In the genomic region with DNA sequence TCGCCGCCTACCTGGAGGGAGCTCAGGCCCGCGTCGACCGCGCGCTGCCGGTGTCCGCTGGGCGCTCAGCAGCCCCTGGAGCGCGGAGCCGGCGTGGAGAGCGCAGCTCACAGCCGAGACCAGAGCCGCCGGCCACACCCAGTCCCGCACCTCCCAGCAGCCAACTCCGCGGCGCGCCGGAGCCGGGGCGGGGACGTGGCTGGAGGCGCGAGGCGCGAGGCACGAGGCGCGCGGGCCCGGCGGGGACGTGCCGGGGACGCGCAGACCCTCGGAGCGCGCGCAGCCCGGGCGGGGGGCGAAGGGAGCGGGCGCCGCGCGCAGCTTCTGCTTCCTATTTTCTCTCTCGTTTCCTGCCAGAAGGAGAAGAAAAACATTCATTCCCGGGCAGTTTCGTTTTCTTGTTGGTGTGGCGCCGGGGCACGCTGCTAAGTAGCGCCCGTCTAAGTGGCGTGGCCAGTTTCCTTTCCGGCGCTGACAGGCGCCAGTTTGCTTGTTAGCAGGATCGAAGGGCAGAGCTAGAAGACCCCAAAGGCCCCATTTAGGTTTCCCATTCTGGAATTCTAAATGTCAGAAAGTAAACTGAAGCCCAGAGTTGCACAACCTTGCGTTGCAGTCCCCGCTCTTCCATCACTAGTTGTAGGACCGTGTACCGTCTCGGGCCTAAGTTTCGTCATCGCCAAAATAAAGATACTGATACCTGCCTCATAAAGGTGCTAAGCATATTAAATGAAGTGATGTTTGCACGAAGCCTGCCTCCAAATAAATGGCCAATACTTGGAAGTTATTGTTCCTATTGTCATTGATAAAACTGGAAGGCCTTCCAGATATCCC, we compare ENCODE assay signal across 8 cellular contexts. TPM values are rescaled to one million over a fixed set of nuclear protein-coding genes. Genes with fewer than 3 reads are reported as not detected.
DNase-seq lines count a peak whose midpoint lies in the region; ATAC-seq and TF ChIP-seq lines count a peak whose summit lies in the region.

Gene GNB4 (minus strand): TSS at position 136 of the 831 bp plus-strand sequence. CDS start 25,270 bp downstream, outside the sequence.

- ATAC-seq in GM19025 (IDR thresholded peaks at IDR 0.05; ENCODE audit: low read depth, unreplicated experiment) (peak; percentile 72), HG03175 (IDR thresholded peaks at IDR 0.05; ENCODE audit: unreplicated experiment) (peak; percentile 79), activated B cell treated with CpG ODN at 0.5 μM for 24 hours (ENCODE audit: low read depth) (peak; percentile 88), left lobe of liver (peak; percentile 88)

- POLR2A ChIA-PET in activated B cell treated with CpG ODN at 0.5 μM for 24 hours (lab: Charles Lee): interaction anchor here (0.6 to 2.3 kb wide), 9 partner anchors 12 to 1151 kb away, joined by 3 to 10 read pairs (median 4); partner anchors contain the start of genes ACTL6A, PIK3CA and TTC14

- peaks cover 5% of the 10 kb centered on the region for H3K4me1 ChIP-seq in BE2C

- H3K4me3 ChIP-seq in BE2C (ENCODE audit: low read depth, low read length): peak within 1 kb of the TSS; percentile 93

- DNase-seq in BE2C (peak; percentile 90), NCI-H226 (peak; percentile 79), activated B cell treated with CpG ODN at 0.5 μM for 24 hours (peak; percentile 74), dermis blood vessel endothelial cell (peak; percentile 94), left lobe of liver (ENCODE audit: low spot score) (peak; percentile 66)
- DNase-seq in stimulated activated CD4-positive, alpha-beta T cell treated with anti-CD3 and anti-CD28 coated beads, Interleukin-2, amount 100 ng/mL, for 4 hours (ENCODE audit: low read depth): peak; percentile 7

- intact Hi-C loops in activated B cell treated with CpG ODN at 0.5 μM for 24 hours (cut with micrococcal nuclease): loop anchor here (1.0 to 5.0 kb wide), 8 partner anchors 13 to 305 kb away; partner anchors contain the start of genes ACTL6A, MFN1, USP13 and ZNF639

- no peaks in the 10 kb centered on the region for H3K9me3 ChIP-seq in BE2C

- H3K9me3 Mint-ChIP-seq in activated B cell treated with CpG ODN at 0.5 μM for 24 hours: no peaks in the 10 kb centered on the region

- peak within 1 kb of the TSS; percentile 92 for H3K4me3 Mint-ChIP-seq in activated B cell treated with CpG ODN at 0.5 μM for 24 hours

- H3K36me3 Mint-ChIP-seq in activated B cell treated with CpG ODN at 0.5 μM for 24 hours (ENCODE audit: low read depth): peaks cover 17% of the 10 kb centered on the region

- H3K27me3 ChIP-seq in BE2C: no peaks in the 10 kb centered on the region; the same call in 1 of the 2 replicates

- H3K36me3 ChIP-seq in BE2C: no peaks in the 10 kb centered on the region; the same call in 1 of the 2 replicates

- peak within 1 kb of the TSS; percentile 93 for H3K27ac Mint-ChIP-seq in activated B cell treated with CpG ODN at 0.5 μM for 24 hours

- TF ChIP-seq CTCF in BE2C (IDR thresholded peaks at IDR 0.05; ENCODE audit: low read depth, low read length): no peak
- no peak for TF ChIP-seq CTCF in activated B cell treated with CpG ODN at 0.5 μM for 24 hours (IDR thresholded peaks at IDR 0.05)

- H3K27me3 Mint-ChIP-seq in activated B cell treated with CpG ODN at 0.5 μM for 24 hours: no peaks in the 10 kb centered on the region

- peaks cover 35% of the 10 kb centered on the region for H3K4me1 Mint-ChIP-seq in activated B cell treated with CpG ODN at 0.5 μM for 24 hours

- CTCF ChIA-PET in activated B cell treated with CpG ODN at 0.5 μM for 24 hours (lab: Charles Lee): no interaction called here

RNA-seq across cellular contexts. Expression of gene GNB4, which starts in this region (rescaled TPM):
- polyA plus RNA-seq in BE2C (2012; ENCODE audit: insufficient read depth, insufficient read length, low read depth): 1.6 TPM
- total RNA-seq in activated B cell treated with CpG ODN at 0.5 μM for 24 hours (18.0 and 22.7 TPM in 2 replicates), dermis blood vessel endothelial cell (70.5 and 93.4 TPM in 2 replicates), left lobe of liver (3.3 TPM)

Comparison
In these comparisons a context has a peak if more than half of its experiments do, and no peak if none do; other contexts are left out.
1. Peak in every context shown above with its lines: DNase-seq, ATAC-seq and H3K4me3 ChIP-seq.
2. DNase-seq: peak in every context shown above with its lines; median percentile 94 in dermis blood vessel endothelial cell; 90 in BE2C; 79 in NCI-H226; 74 in activated B cell treated with CpG ODN at 0.5 μM for 24 hours; 66 in left lobe of liver; 7 in stimulated activated CD4-positive, alpha-beta T cell treated with anti-CD3 and anti-CD28 coated beads, Interleukin-2, amount 100 ng/mL, for 4 hours.